ENCODE assay signal across 8 cellular contexts in the genomic region with DNA sequence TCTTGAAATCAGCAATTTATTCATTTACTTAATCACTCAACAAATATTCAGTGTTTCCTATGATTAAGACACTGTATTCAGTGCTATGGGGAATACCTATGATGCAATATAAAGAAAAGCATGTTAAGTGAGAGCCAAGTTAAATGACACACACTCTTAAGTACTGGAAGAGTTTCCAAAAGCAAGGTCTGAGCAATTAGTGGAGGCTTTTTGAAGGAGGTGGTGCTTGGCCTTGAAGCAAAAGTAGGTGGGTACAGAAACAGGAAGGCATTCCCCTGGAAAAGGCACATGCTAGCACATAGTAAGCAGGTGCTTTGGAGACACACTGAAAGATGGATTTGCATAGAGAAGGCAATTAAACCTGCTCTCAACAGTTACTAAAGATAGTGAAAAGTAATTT. TPM values are rescaled to one million over a fixed set of nuclear protein-coding genes. Genes with fewer than 3 reads are reported as not detected.
A peak's percentile ranks its signal among the peaks of the same experiment; 100 is the strongest.
DNase-seq lines count a peak whose midpoint lies in the region; ATAC-seq and TF ChIP-seq lines count a peak whose summit lies in the region.

No MANE protein-coding gene starts in this region.

- H3K4me3 ChIP-seq in astrocyte of the spinal cord (ENCODE audit: low read depth, low read length) (no peak overlapping the region), lung (no peak overlapping the region), stomach (no peak overlapping the region)
- no peak overlapping the region for H3K4me3 ChIP-seq in CD8-positive, alpha-beta memory T cell (ENCODE audit: low read length)

- intact Hi-C loops in Calu3 (cut with micrococcal nuclease; ENCODE audit: unreplicated experiment), result no loop called here
- intact Hi-C loops in stomach (cut with DNase I; ENCODE audit: low total_unique reads), result no loop called here

- no peaks in the 10 kb centered on the region for H3K9me3 ChIP-seq in lung (ENCODE audit: control insufficient read depth in 2 of 2, insufficient read depth in 1 of 2, low read length in 1 of 2)
- no peaks in the 10 kb centered on the region for H3K9me3 ChIP-seq in CD8-positive, alpha-beta memory T cell (ENCODE audit: low read length)
- H3K9me3 ChIP-seq in stomach, result no peaks in the 10 kb centered on the region

- no peaks in the 10 kb centered on the region for H3K36me3 ChIP-seq in lung (ENCODE audit: control insufficient read depth in 2 of 2, insufficient read depth in 2 of 2, low read length in 2 of 2)
- no peaks in the 10 kb centered on the region for H3K36me3 ChIP-seq in CD8-positive, alpha-beta memory T cell (ENCODE audit: insufficient read depth, low read length)
- H3K36me3 ChIP-seq in stomach, result no peaks in the 10 kb centered on the region

- H3K27ac Mint-ChIP-seq in Calu3 (ENCODE audit: unreplicated experiment), result peak overlapping the region; percentile 80
- peak overlapping the region in 1 of 8 donors; percentile 0 for H3K27ac Mint-ChIP-seq in CD8-positive, alpha-beta memory T cell
- no peak overlapping the region for H3K27ac Mint-ChIP-seq in progenitor cell of endocrine pancreas

- in situ Hi-C loops in astrocyte of the spinal cord (cut with HindIII; ENCODE audit: low sequenced_read_pairs), result no loop called here

- TF ChIP-seq EP300 in stomach (IDR thresholded peaks at IDR 0.05), result no peak

- peaks cover 34% of the 10 kb centered on the region for H3K27me3 Mint-ChIP-seq in Calu3 (ENCODE audit: unreplicated experiment)
- H3K27me3 Mint-ChIP-seq in CD8-positive, alpha-beta memory T cell, result peaks cover 42 to 65% of the 10 kb centered on the region in 2 donors
- peaks cover 76% of the 10 kb centered on the region for H3K27me3 Mint-ChIP-seq in progenitor cell of endocrine pancreas

- peaks cover 32% of the 10 kb centered on the region for H3K4me1 Mint-ChIP-seq in Calu3 (ENCODE audit: low read depth, unreplicated experiment)
- peaks cover 23 to 33% (median 33%) of the 10 kb centered on the region in 3 donors for H3K4me1 Mint-ChIP-seq in CD8-positive, alpha-beta memory T cell
- peaks cover 7% of the 10 kb centered on the region for H3K4me1 Mint-ChIP-seq in progenitor cell of endocrine pancreas (ENCODE audit: low read depth)

- CTCF ChIA-PET in Calu3 (lab: Charles Lee), result no interaction called here
- CTCF ChIA-PET in CD8-positive, alpha-beta memory T cell (lab: Charles Lee), result no interaction called here

- BruUV-seq in Calu3 (replicated peaks; lab: Mats Ljungman, UMichigan), result no TSS peak

- no peak for TF ChIP-seq POLR2A in stomach (IDR thresholded peaks at IDR 0.05)

- POLR2A ChIA-PET in CD8-positive, alpha-beta memory T cell (lab: Charles Lee), result no interaction called here

- H3K27me3 ChIP-seq in lung (ENCODE audit: control insufficient read depth, insufficient read depth) (no peaks in the 10 kb centered on the region), stomach (peaks cover 0 to 29% (median 20%) of the 10 kb centered on the region in 3 donors)
- peaks cover 35% of the 10 kb centered on the region for H3K27me3 ChIP-seq in CD8-positive, alpha-beta memory T cell (ENCODE audit: insufficient read depth, low read length, poor library complexity, severe bottlenecking)

- TF ChIP-seq CTCF in Calu3 (IDR thresholded peaks at IDR 0.05; ENCODE audit: unreplicated experiment) (no peak), astrocyte of the spinal cord (IDR thresholded peaks at IDR 0.05; ENCODE audit: low read depth, low read length) (no peak), lung (IDR thresholded peaks at IDR 0.05; ENCODE audit: control extremely low read depth, extremely low read depth) (no peak), progenitor cell of endocrine pancreas (IDR thresholded peaks at IDR 0.05; ENCODE audit: unreplicated experiment) (no peak), stomach (IDR thresholded peaks at IDR 0.05) (no peak)

- H3K4me3 Mint-ChIP-seq in Calu3 (ENCODE audit: low read depth, unreplicated experiment) (no peak overlapping the region), progenitor cell of endocrine pancreas (ENCODE audit: low read depth) (no peak overlapping the region)
- no peak overlapping the region for H3K4me3 Mint-ChIP-seq in CD8-positive, alpha-beta memory T cell

- no peaks in the 10 kb centered on the region for H3K9me3 Mint-ChIP-seq in Calu3 (ENCODE audit: low read depth, unreplicated experiment)
- H3K9me3 Mint-ChIP-seq in CD8-positive, alpha-beta memory T cell, result no peaks in the 10 kb centered on the region
- no peaks in the 10 kb centered on the region for H3K9me3 Mint-ChIP-seq in progenitor cell of endocrine pancreas (ENCODE audit: low read depth)

- H3K4me1 ChIP-seq in lung (ENCODE audit: control insufficient read depth in 2 of 2, insufficient read depth in 2 of 2, low read length in 2 of 2) (no peaks in the 10 kb centered on the region), stomach (peaks cover 0 to 33% (median 21%) of the 10 kb centered on the region in 4 donors)
- peaks cover 17% of the 10 kb centered on the region for H3K4me1 ChIP-seq in CD8-positive, alpha-beta memory T cell (ENCODE audit: insufficient read depth, low read length)

- peaks cover 15% of the 10 kb centered on the region for H3K36me3 Mint-ChIP-seq in Calu3 (ENCODE audit: insufficient read depth, unreplicated experiment)
- H3K36me3 Mint-ChIP-seq in CD8-positive, alpha-beta memory T cell, result peaks cover 0 to 3% (median 0%) of the 10 kb centered on the region in 3 donors
- H3K36me3 Mint-ChIP-seq in progenitor cell of endocrine pancreas (ENCODE audit: insufficient read depth), result no peaks in the 10 kb centered on the region

- H3K27ac ChIP-seq in lung (ENCODE audit: low read depth in 1 of 2, low read length in 1 of 2) (no peak overlapping the region), stomach (no peak overlapping the region)
- no peak overlapping the region for H3K27ac ChIP-seq in CD8-positive, alpha-beta memory T cell (ENCODE audit: low read depth, low read length)

- peak; percentile 74 for ATAC-seq in lung (ENCODE audit: insufficient read depth, low FRiP score)

- DNase-seq in Calu3 (no peak), HPDE6-E6E7 (ENCODE audit: extremely low spot score) (peak; percentile 53), astrocyte of the spinal cord (ENCODE audit: low read depth, low spot score) (peak; percentile 75), lung (ENCODE audit: low spot score) (peak; percentile 34), progenitor cell of endocrine pancreas (ENCODE audit: low spot score, unreplicated experiment) (no peak), SHP77 treated with DMSO at 0.1 percent for 48 hours (lab: John Stamatoyannopoulos, UW) (no peak), stomach (no peak)
- DNase-seq in CD8-positive, alpha-beta memory T cell, result no peak

RNA-seq across cellular contexts. Expression of a gene that starts 4.0 kb away (rescaled TPM):
- total RNA-seq in Calu3 (2022) (0.20 TPM in 1 of 2 replicates, not detected in the other), lung (1 to 10 TPM in 1 of 2 donors, under 1 TPM in 1; 0.60 to 2.0 TPM), progenitor cell of endocrine pancreas (not detected in 2 replicates), stomach (10 to 100 TPM in 1 of 5 donors, 1 to 10 TPM in 1, under 1 TPM in 1, not detected in 2; 0.37 to 18.1 (median 2.6) TPM)
- polyA plus RNA-seq in lung (1 to 10 TPM; 1.1 TPM), stomach (1 to 10 TPM in 2 of 3 donors, under 1 TPM in 1; 0.50 to 4.2 (median 3.5) TPM)
- total RNA-seq in CD8-positive, alpha-beta memory T cell, result under 1 TPM; 0.40 to 0.63 TPM
- 0.10 TPM for polyA plus RNA-seq in CD8-positive, alpha-beta memory T cell

RNA-seq across cellular contexts. Expression of a gene that starts 16.6 kb away (rescaled TPM):
- total RNA-seq in Calu3 (2022) (48.7 and 50.8 TPM in 2 replicates), lung (10 to 100 TPM; 22.4 to 34.3 TPM), progenitor cell of endocrine pancreas (31.5 and 31.6 TPM in 2 replicates), stomach (10 to 100 TPM in 3 of 5 donors, 1 to 10 TPM in 2; 5.5 to 50.7 (median 13.4) TPM)
- polyA plus RNA-seq in lung (1 to 10 TPM; 7.8 to 8.5 TPM), stomach (1 to 10 TPM; 4.0 to 6.4 (median 4.3) TPM)
- total RNA-seq in CD8-positive, alpha-beta memory T cell, result 10 to 100 TPM; 70.2 to 74.8 TPM
- polyA plus RNA-seq in CD8-positive, alpha-beta memory T cell, result 17.7 TPM

Comparison
In these comparisons a context has a peak if more than half of its experiments do, and no peak if none do; other contexts are left out.
1. DNase-seq: peak in HPDE6-E6E7 (single experiment), astrocyte of the spinal cord (single experiment) and lung (single experiment); none in Calu3 (single experiment), CD8-positive, alpha-beta memory T cell (0 of 5), progenitor cell of endocrine pancreas (single experiment), SHP77 treated with DMSO at 0.1 percent for 48 hours (single experiment) and stomach (single experiment).